8 cellular contexts compared by ENCODE assay signal in the genomic region with DNA sequence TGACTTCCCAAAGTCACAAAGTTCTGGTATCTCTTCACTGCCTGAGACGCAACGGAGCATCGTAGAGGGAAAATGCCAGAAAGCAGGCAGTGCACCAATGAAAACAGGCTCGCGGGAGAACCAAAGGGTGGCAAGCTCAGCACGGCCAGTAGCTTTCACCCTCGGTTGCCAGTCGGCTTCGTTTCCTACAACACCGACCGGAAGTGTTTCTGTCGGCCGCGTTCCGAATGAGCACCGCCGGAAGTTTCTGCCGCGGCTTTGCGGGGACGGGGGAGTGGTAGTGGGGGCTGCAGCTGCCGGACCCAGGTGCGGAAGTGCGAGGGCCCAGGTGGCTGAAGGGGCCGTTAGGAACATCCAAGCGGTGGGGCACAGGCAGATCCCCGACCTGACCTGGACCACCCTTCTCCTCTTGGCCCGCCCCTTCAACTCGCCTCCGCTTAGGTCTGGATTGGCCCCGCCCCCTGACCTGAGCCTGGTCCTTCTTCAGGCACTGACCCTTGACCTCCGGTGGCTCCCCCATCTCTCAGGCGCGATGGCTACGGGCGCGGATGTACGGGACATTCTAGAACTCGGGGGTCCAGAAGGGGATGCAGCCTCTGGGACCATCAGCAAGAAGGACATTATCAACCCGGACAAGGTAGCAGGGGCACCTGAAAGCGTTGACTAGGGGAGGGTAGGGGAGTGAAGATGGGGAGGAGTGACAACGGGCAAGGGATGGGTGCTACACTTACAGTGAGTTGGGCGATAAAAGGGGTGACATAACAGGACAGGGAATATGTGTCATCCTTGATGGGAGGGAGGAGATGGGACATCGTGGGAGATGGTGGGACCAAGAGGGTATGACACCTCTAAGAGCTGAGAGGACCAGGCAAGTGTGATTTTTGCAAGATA. TPM values are rescaled to one million over a fixed set of nuclear protein-coding genes. Genes with fewer than 3 reads are reported as not detected.
DNase-seq lines count a peak whose midpoint lies in the region; ATAC-seq and TF ChIP-seq lines count a peak whose summit lies in the region.

A gene with protein sequence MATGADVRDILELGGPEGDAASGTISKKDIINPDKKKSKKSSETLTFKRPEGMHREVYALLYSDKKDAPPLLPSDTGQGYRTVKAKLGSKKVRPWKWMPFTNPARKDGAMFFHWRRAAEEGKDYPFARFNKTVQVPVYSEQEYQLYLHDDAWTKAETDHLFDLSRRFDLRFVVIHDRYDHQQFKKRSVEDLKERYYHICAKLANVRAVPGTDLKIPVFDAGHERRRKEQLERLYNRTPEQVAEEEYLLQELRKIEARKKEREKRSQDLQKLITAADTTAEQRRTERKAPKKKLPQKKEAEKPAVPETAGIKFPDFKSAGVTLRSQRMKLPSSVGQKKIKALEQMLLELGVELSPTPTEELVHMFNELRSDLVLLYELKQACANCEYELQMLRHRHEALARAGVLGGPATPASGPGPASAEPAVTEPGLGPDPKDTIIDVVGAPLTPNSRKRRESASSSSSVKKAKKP (plus strand): TSS at position 250 of the 891 bp plus-strand sequence. CDS start 283 bp downstream, at position 533.

- intact Hi-C loops in CD8-positive, alpha-beta T cell (cut with DNase I, micrococcal nuclease) = loop anchor here (1.0 to 10.0 kb wide), 10 partner anchors 142 to 1474 kb away; a partner anchor contains a TSS
- intact Hi-C loops in IMR-90 (cut with micrococcal nuclease) = loop anchor here (5.0 kb wide), 1 partner anchor 166 kb away; no protein-coding TSS in a partner anchor

- H2BK15ac ChIP-seq in IMR-90 (ENCODE audit: low read depth, low read length) = no peak within 1 kb of the TSS

- in situ Hi-C loops in IMR-90 (cut with MboI; ENCODE audit: low sequenced_read_pairs) = no loop called here

- peak within 1 kb of the TSS; percentile 91 for H3K4me3 ChIP-seq in CD8-positive, alpha-beta T cell (ENCODE audit: low read depth, low read length)
- H3K4me3 ChIP-seq in IMR-90 (ENCODE audit: insufficient read depth, low read depth, low read length) (peak within 1 kb of the TSS; percentile 82), epithelial cell of proximal tubule (ENCODE audit: low read depth, low read length) (peak within 1 kb of the TSS; percentile 89)

- peak within 1 kb of the TSS; percentile 61 for H3K27ac ChIP-seq in CD8-positive, alpha-beta T cell (ENCODE audit: low read depth, low read length)
- peak within 1 kb of the TSS; percentile 75 for H3K27ac ChIP-seq in IMR-90 (ENCODE audit: insufficient read depth, low read length)

- peak within 1 kb of the TSS; percentile 93 for H3K23ac ChIP-seq in IMR-90 (ENCODE audit: low read depth, low read length)

- peak within 1 kb of the TSS; percentile 44 for H3K18ac ChIP-seq in IMR-90 (ENCODE audit: low read depth, low read length)

- POLR2A ChIA-PET in CD8-positive, alpha-beta T cell (lab: Charles Lee) = interaction anchor here (0.6 to 2.0 kb wide), 7 partner anchors 14 to 1531 kb away, joined by 3 to 10 read pairs (median 3); a partner anchor contains a TSS
- POLR2A ChIA-PET in IMR-90 (lab: Charles Lee; ENCODE audit: unreplicated experiment) = interaction anchor here (0.6 kb wide), 1 partner anchor 504 kb away, joined by 3 read pairs; no protein-coding TSS in a partner anchor

- peak within 1 kb of the TSS; percentile 95 for H3K4me3 Mint-ChIP-seq in CD8-positive, alpha-beta T cell

- no peaks in the 10 kb centered on the region for H3K9me3 ChIP-seq in CD8-positive, alpha-beta T cell (ENCODE audit: low read length)
- no peaks in the 10 kb centered on the region for H3K9me3 ChIP-seq in IMR-90 (ENCODE audit: control insufficient read depth, insufficient read depth, low read length)

- H3K9me3 Mint-ChIP-seq in CD8-positive, alpha-beta T cell = no peaks in the 10 kb centered on the region

- peak within 1 kb of the TSS; percentile 65 for H2BK120ac ChIP-seq in IMR-90 (ENCODE audit: low read depth, low read length)

- no peak for TF ChIP-seq POLR2A in IMR-90 (IDR thresholded peaks at IDR 0.05; ENCODE audit: low read depth, low read length)

- H3K9ac ChIP-seq in IMR-90 (ENCODE audit: low read depth, low read length) = peak within 1 kb of the TSS; percentile 81

- H3K79me1 ChIP-seq in IMR-90 (ENCODE audit: low read depth in 1 of 2, low read length in 2 of 2) = peaks cover 7 to 28% of the 10 kb centered on the region in 2 experiments

- peak; percentile 83 for ATAC-seq in CD8-positive, alpha-beta T cell
- ATAC-seq in GM21390 (IDR thresholded peaks at IDR 0.05; ENCODE audit: unreplicated experiment) (peak; percentile 70), IMR-90 (ENCODE audit: low read depth) (peak; percentile 91)

- H2BK5ac ChIP-seq in IMR-90 (ENCODE audit: low read depth, low read length, poor library complexity, severe bottlenecking) = peak within 1 kb of the TSS; percentile 81

- H2AK5ac ChIP-seq in IMR-90 (ENCODE audit: low read depth, low read length) = peak within 1 kb of the TSS; percentile 93

- no peaks in the 10 kb centered on the region for H3K27me3 ChIP-seq in CD8-positive, alpha-beta T cell (ENCODE audit: insufficient read depth, low read length)
- H3K27me3 ChIP-seq in IMR-90 (ENCODE audit: control insufficient read depth, insufficient read depth, low read length) = no peaks in the 10 kb centered on the region

- peak; percentile 75 to 95 (median 85) for DNase-seq in CD8-positive, alpha-beta T cell
- DNase-seq in IMR-90 = peak; percentile 83
- DNase-seq in OCI-M2 (lab: John Stamatoyannopoulos, UW; ENCODE audit: unreplicated experiment) = peak; percentile 46
- peak; percentile 81 for DNase-seq in activated T-cell treated with anti-CD3 and anti-CD28 coated beads for 4 hours
- DNase-seq in epithelial cell of proximal tubule (ENCODE audit: low read depth) = peak; percentile 33
- DNase-seq in mucosa of gallbladder (ENCODE audit: low spot score) = peak; percentile 81
- DNase-seq in stimulated activated CD8-positive, alpha-beta memory T cell treated with anti-CD3 and anti-CD28 coated beads, Interleukin-4, amount 100 ng/mL, for 24 hours (ENCODE audit: low read depth) = peak; percentile 66

- H2BK20ac ChIP-seq in IMR-90 (ENCODE audit: low read depth, low read length) = no peak within 1 kb of the TSS

- H4K20me1 ChIP-seq in IMR-90 (ENCODE audit: insufficient read depth, low read length) = no peaks in the 10 kb centered on the region

- peak within 1 kb of the TSS; percentile 88 for H3K14ac ChIP-seq in IMR-90 (replicated peaks; ENCODE audit: low read depth, low read length)

- peak within 1 kb of the TSS; percentile 40 to 98 for H4K8ac ChIP-seq in IMR-90 (ENCODE audit: low read depth in 2 of 2, low read length in 2 of 2)

- TF ChIP-seq RAD21 in IMR-90 (IDR thresholded peaks at IDR 0.05; ENCODE audit: low read length) = peak; percentile 39

- H3K4me2 ChIP-seq in IMR-90 (ENCODE audit: low read depth, low read length) = peak within 1 kb of the TSS; percentile 100

- BruUV-seq in IMR-90 (replicated peaks; lab: Mats Ljungman, UMichigan) = no TSS peak

- peak within 1 kb of the TSS; percentile 83 for H3K27ac Mint-ChIP-seq in CD8-positive, alpha-beta T cell

- peak within 1 kb of the TSS; percentile 44; the same call in 1 of the 2 replicates for H4K91ac ChIP-seq in IMR-90 (ENCODE audit: insufficient read depth, low read depth, low read length)

- CTCF ChIA-PET in CD8-positive, alpha-beta T cell (lab: Charles Lee) = interaction anchor here (1.4 to 5.3 kb wide), 3 partner anchors 14 to 439 kb away, joined by 3 to 33 read pairs (median 4); no protein-coding TSS in a partner anchor
- CTCF ChIA-PET in IMR-90 (lab: Yijun Ruan, JAX) = no interaction called here

- 1% methylated on average over 17 of the region's 44 CpGs; no CpG with 5 or more reads in 1 of the 2 experiments for WGBS in IMR-90 (ENCODE audit: extremely low coverage in 2 of 2, insufficient read length in 1 of 2), 2 experiments

- peaks cover 41% of the 10 kb centered on the region for H3K36me3 Mint-ChIP-seq in CD8-positive, alpha-beta T cell

- H3K36me3 ChIP-seq in CD8-positive, alpha-beta T cell (ENCODE audit: insufficient read depth, low read length) = peaks cover 7% of the 10 kb centered on the region
- peaks cover 13% of the 10 kb centered on the region for H3K36me3 ChIP-seq in IMR-90 (ENCODE audit: control insufficient read depth, insufficient read depth, low read length)

- dilution Hi-C loops in IMR-90 (cut with HindIII; ENCODE audit: low sequenced_read_pairs, unreplicated experiment) = no loop called here

- H2AK9ac ChIP-seq in IMR-90 (replicated peaks; ENCODE audit: low read depth, low read length, poor library complexity) = peak within 1 kb of the TSS; percentile 80

- peak within 1 kb of the TSS; percentile 82 for H4K5ac ChIP-seq in IMR-90 (ENCODE audit: low read depth, low read length)

- no peaks in the 10 kb centered on the region for H3K27me3 Mint-ChIP-seq in CD8-positive, alpha-beta T cell (ENCODE audit: low read depth)

- H3K4me1 ChIP-seq in CD8-positive, alpha-beta T cell (ENCODE audit: insufficient read depth, low read length) = peaks cover 18% of the 10 kb centered on the region
- H3K4me1 ChIP-seq in IMR-90 (ENCODE audit: control insufficient read depth, insufficient read depth, low read length) = peaks cover 3% of the 10 kb centered on the region

- peaks cover 42% of the 10 kb centered on the region for H3K4me1 Mint-ChIP-seq in CD8-positive, alpha-beta T cell (ENCODE audit: low read depth)

- no peak for TF ChIP-seq CTCF in CD8-positive, alpha-beta T cell (IDR thresholded peaks at IDR 0.05)
- TF ChIP-seq CTCF in IMR-90 (conservative IDR thresholded peaks at IDR 0.05; ENCODE audit: low read depth, low read length) = 0 out of 2 replicates have a peak, but pooled peaks have one; percentile 2
- TF ChIP-seq CTCF in epithelial cell of proximal tubule (conservative IDR thresholded peaks at IDR 0.05; ENCODE audit: low read depth, low read length) = no peak

- peaks cover 13% of the 10 kb centered on the region; the same call in 1 of the 2 replicates for H3K9me1 ChIP-seq in IMR-90 (ENCODE audit: insufficient read depth, low read length)

- H3K4ac ChIP-seq in IMR-90 (ENCODE audit: low read depth, low read length) = peak within 1 kb of the TSS; percentile 86

- peak within 1 kb of the TSS; percentile 46; the same call in 1 of the 2 replicates for H3K56ac ChIP-seq in IMR-90 (ENCODE audit: extremely low read depth, insufficient read depth, low read length)

- peak within 1 kb of the TSS; percentile 99 for H2AFZ ChIP-seq in IMR-90 (replicated peaks; ENCODE audit: low read length, poor library complexity)

RNA-seq across cellular contexts. Expression of the gene that starts here (rescaled TPM):
- 10 to 100 TPM; 59.0 to 59.5 TPM for total RNA-seq in CD8-positive, alpha-beta T cell
- total RNA-seq in IMR-90 (2012; rRNA removed) = 18.1 and 22.2 TPM in 2 replicates
- polyA plus RNA-seq in IMR-90 (2012; rRNA removed) = 34.3 and 39.4 TPM in 2 replicates
- polyA plus RNA-seq in IMR-90 (2012; cell fraction: cytosol; rRNA removed) = 30.9 and 49.2 TPM in 2 replicates
- 124 and 135 TPM in 2 replicates for polyA plus RNA-seq in IMR-90 (2012; cell fraction: nucleus; rRNA removed; ENCODE audit: low replicate concordance)
- 39.3 and 49.4 TPM in 2 replicates for total RNA-seq in epithelial cell of proximal tubule
- 45.8 TPM for total RNA-seq in mucosa of gallbladder

Comparison
In these comparisons a context has a peak if more than half of its experiments do, and no peak if none do; other contexts are left out.
1. Peak in every context shown above with its lines: DNase-seq, ATAC-seq, H3K4me3 ChIP-seq and H3K27ac ChIP-seq.
2. DNase-seq: peak in every context shown above with its lines; median percentile 85 in CD8-positive, alpha-beta T cell; 83 in IMR-90; 81 in activated T-cell treated with anti-CD3 and anti-CD28 coated beads for 4 hours; 81 in mucosa of gallbladder; 66 in stimulated activated CD8-positive, alpha-beta memory T cell treated with anti-CD3 and anti-CD28 coated beads, Interleukin-4, amount 100 ng/mL, for 24 hours; 46 in OCI-M2; 33 in epithelial cell of proximal tubule.